ENCODE assay signal across 23 cellular contexts in the genomic region with DNA sequence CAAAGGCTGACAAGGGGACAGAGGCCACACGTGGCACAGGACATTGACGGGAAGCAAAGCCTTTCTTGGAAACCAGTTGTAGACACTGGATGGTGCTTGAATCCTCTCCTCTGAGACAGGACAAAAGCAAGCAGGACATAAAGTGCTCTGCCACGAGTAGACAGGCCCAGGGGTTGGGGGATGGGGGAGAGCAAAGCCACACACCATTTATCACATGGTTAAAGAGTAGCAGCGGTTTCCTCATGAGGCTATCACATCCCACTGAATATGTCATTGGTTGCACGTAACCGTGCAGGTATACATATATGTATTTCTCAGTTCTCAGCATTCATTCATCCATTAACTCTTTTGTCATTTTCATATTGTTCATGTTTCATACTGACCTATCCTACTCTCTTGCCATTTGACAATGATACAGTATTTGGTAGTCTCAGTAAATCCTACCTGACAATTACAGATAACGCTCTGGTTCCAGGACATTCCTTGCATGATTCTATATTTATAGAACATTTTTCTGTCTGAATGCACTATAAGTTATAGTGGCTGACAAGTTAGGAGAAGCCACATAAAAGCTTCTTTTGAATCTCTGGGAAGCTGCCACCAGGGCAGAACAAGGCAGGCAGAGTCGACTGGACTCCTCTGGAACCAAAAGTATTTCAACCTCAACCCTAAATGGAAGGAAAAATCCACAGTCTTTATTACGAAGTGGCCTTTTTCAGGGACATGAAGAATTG. TPM values are rescaled to one million over a fixed set of nuclear protein-coding genes. Genes with fewer than 3 reads are reported as not detected.
DNase-seq lines count a peak whose midpoint lies in the region; ATAC-seq and TF ChIP-seq lines count a peak whose summit lies in the region.
"Had no signal": no experiment of that assay in that cellular context is flagged by ENCODE, and none has a peak within 500 bp of the region (broad histone marks: within the 10 kb centered on the region; RNA-seq: fewer than 3 reads in every experiment).

No MANE protein-coding gene starts in this region.

- peaks cover 24% of the 10 kb centered on the region for H3K4me1 Mint-ChIP-seq in endodermal cell
- H3K4me1 Mint-ChIP-seq: activated naive CD4-positive, alpha-beta T cell treated with anti-CD3 and anti-CD28 coated beads, Interleukin-2, amount 10 ng/mL, durations not matched to agents 7 days and 5 days had no signal

- DNase-seq in DND-41, result peak; percentile 16
- peak; percentile 16 for DNase-seq in OCI-M1 (lab: John Stamatoyannopoulos, UW)
- no peak for DNase-seq in esophagus muscularis mucosa (ENCODE audit: extremely low spot score)
- DNase-seq in endodermal cell, result no peak
- no peak for DNase-seq in posterior vena cava (ENCODE audit: low spot score)
- DNase-seq: activated naive CD4-positive, alpha-beta T cell treated with anti-CD3 and anti-CD28 coated beads, Interleukin-2, amount 10 ng/mL, durations not matched to agents 7 days and 5 days; activated T-cell treated with anti-CD3 and anti-CD28 coated beads, Interleukin-2, amount 50 U/mL, for 4 hours; colonic mucosa; DMS153; head of caudate nucleus; NCI-H1105; NCI-H2081 treated with DMSO at 0.1 percent for 48 hours; NCI-H524; nucleus accumbens; retina; RPMI8226 had no signal

- ATAC-seq in DND-41 (ENCODE audit: insufficient read depth, low read depth), result peak; percentile 42; the same call in 1 of the 3 replicates
- ATAC-seq in HG02623 (IDR thresholded peaks at IDR 0.05; ENCODE audit: unreplicated experiment), result no peak
- no peak for ATAC-seq in HG02840 (IDR thresholded peaks at IDR 0.05; ENCODE audit: low FRiP score, unreplicated experiment)
- ATAC-seq: activated CD4-positive, CD25-positive, alpha-beta regulatory T cell treated with anti-CD3 and anti-CD28 coated beads, Interleukin-2, amount 50 U/mL, for 24 hours; HCT116; left lobe of liver had no signal

- TF ChIP-seq POLR2A in esophagus muscularis mucosa (IDR thresholded peaks at IDR 0.05; ENCODE audit: low read depth), result no peak

- intact Hi-C loops in esophagus muscularis mucosa (cut with DNase I) (no loop called here), posterior vena cava (cut with DNase I) (no loop called here)

- no peaks in the 10 kb centered on the region for H4K20me1 ChIP-seq in DND-41 (ENCODE audit: insufficient read depth, low read length)

- no peaks in the 10 kb centered on the region for H3K36me3 ChIP-seq in DND-41 (ENCODE audit: insufficient read depth, low read length)
- no peaks in the 10 kb centered on the region for H3K36me3 ChIP-seq in esophagus muscularis mucosa
- no peaks in the 10 kb centered on the region for H3K36me3 ChIP-seq in rectal smooth muscle tissue (ENCODE audit: control insufficient read depth, insufficient read depth, low read length)
- H3K36me3 ChIP-seq in endodermal cell (ENCODE audit: control insufficient read depth, insufficient read depth, low read length), result no peaks in the 10 kb centered on the region
- H3K36me3 ChIP-seq: colonic mucosa had no signal

- no peaks in the 10 kb centered on the region for H3K79me2 ChIP-seq in DND-41 (ENCODE audit: insufficient read depth, low read length)

- no peak overlapping the region for H3K27ac Mint-ChIP-seq in endodermal cell
- H3K27ac Mint-ChIP-seq: activated naive CD4-positive, alpha-beta T cell treated with anti-CD3 and anti-CD28 coated beads, Interleukin-2, amount 10 ng/mL, durations not matched to agents 7 days and 5 days had no signal

- no peak overlapping the region for H3K27ac ChIP-seq in DND-41 (ENCODE audit: low read length)
- peak overlapping the region; percentile 43 to 89 (median 68) for H3K27ac ChIP-seq in esophagus muscularis mucosa (replicated peaks in 1 of 4)
- H3K27ac ChIP-seq in rectal smooth muscle tissue (ENCODE audit: low read depth, low read length), result peak overlapping the region; percentile 71
- H3K27ac ChIP-seq in endodermal cell (ENCODE audit: low read depth, low read length), result no peak overlapping the region
- H3K27ac ChIP-seq: colonic mucosa had no signal

- H3K27me3 ChIP-seq in DND-41 (ENCODE audit: insufficient read depth, low read length, poor library complexity), result peaks cover 4% of the 10 kb centered on the region
- no peaks in the 10 kb centered on the region for H3K27me3 ChIP-seq in esophagus muscularis mucosa
- H3K27me3 ChIP-seq in rectal smooth muscle tissue (ENCODE audit: control insufficient read depth, insufficient read depth, low read length), result no peaks in the 10 kb centered on the region
- no peaks in the 10 kb centered on the region for H3K27me3 ChIP-seq in endodermal cell (ENCODE audit: control insufficient read depth, insufficient read depth, low read length, poor library complexity, severe bottlenecking)
- H3K27me3 ChIP-seq: colonic mucosa had no signal

- H3K4me1 ChIP-seq in DND-41 (ENCODE audit: insufficient read depth, low read length), result no peaks in the 10 kb centered on the region
- H3K4me1 ChIP-seq in esophagus muscularis mucosa, result peaks cover 6 to 78% (median 72%) of the 10 kb centered on the region in 4 donors
- peaks cover 51% of the 10 kb centered on the region for H3K4me1 ChIP-seq in rectal smooth muscle tissue (ENCODE audit: control insufficient read depth, insufficient read depth, low read length)
- H3K4me1 ChIP-seq in endodermal cell (ENCODE audit: control insufficient read depth, insufficient read depth, low read length), result peaks cover 6% of the 10 kb centered on the region
- H3K4me1 ChIP-seq: colonic mucosa had no signal

- TF ChIP-seq CTCF in DND-41 (IDR thresholded peaks at IDR 0.05; ENCODE audit: borderline replicate concordance, extremely low read depth, low read length, poor library complexity, severe bottlenecking) (no peak), esophagus muscularis mucosa (IDR thresholded peaks at IDR 0.05) (no peak), endodermal cell (conservative IDR thresholded peaks at IDR 0.05) (no peak)

- H3K4me3 Mint-ChIP-seq in endodermal cell, result no peak overlapping the region
- H3K4me3 Mint-ChIP-seq: activated naive CD4-positive, alpha-beta T cell treated with anti-CD3 and anti-CD28 coated beads, Interleukin-2, amount 10 ng/mL, durations not matched to agents 7 days and 5 days; activated T-cell treated with anti-CD3 and anti-CD28 coated beads, Interleukin-2, amount 50 U/mL, for 4 hours had no signal

- TF ChIP-seq EP300 in esophagus muscularis mucosa (IDR thresholded peaks at IDR 0.05), result no peak

- H3K9ac ChIP-seq in DND-41 (ENCODE audit: low read depth, low read length) (no peak overlapping the region), rectal smooth muscle tissue (ENCODE audit: low read length) (no peak overlapping the region), endodermal cell (ENCODE audit: extremely low read depth, low read length, poor library complexity, severe bottlenecking) (no peak overlapping the region)

- no peaks in the 10 kb centered on the region for H3K9me3 ChIP-seq in DND-41 (ENCODE audit: insufficient read depth, low read length, severe bottlenecking)
- H3K9me3 ChIP-seq in esophagus muscularis mucosa, result no peaks in the 10 kb centered on the region
- no peaks in the 10 kb centered on the region for H3K9me3 ChIP-seq in endodermal cell (ENCODE audit: control insufficient read depth, low read length)
- H3K9me3 ChIP-seq: colonic mucosa had no signal

- WGBS in esophagus muscularis mucosa, result 57% methylated on average over 9 of the region's 9 CpGs
- whole genome bisulfite sequencing in endodermal cell (ENCODE audit: insufficient coverage in 1 of 2, insufficient read length in 1 of 2), 2 experiments, result 67 to 68% methylated on average over 7 to 9 of the region's 9 CpGs

- H3K36me3 Mint-ChIP-seq in endodermal cell (ENCODE audit: low read depth), result no peaks in the 10 kb centered on the region
- H3K36me3 Mint-ChIP-seq: activated naive CD4-positive, alpha-beta T cell treated with anti-CD3 and anti-CD28 coated beads, Interleukin-2, amount 10 ng/mL, durations not matched to agents 7 days and 5 days had no signal

- H3K4me2 ChIP-seq in DND-41 (ENCODE audit: insufficient read depth, low read length), result no peak overlapping the region

- no peak overlapping the region for H2AFZ ChIP-seq in DND-41 (ENCODE audit: low read depth, low read length)

- H3K27me3 Mint-ChIP-seq in endodermal cell (ENCODE audit: insufficient read depth), result no peaks in the 10 kb centered on the region

- no peaks in the 10 kb centered on the region for H3K9me3 Mint-ChIP-seq in endodermal cell
- H3K9me3 Mint-ChIP-seq: activated naive CD4-positive, alpha-beta T cell treated with anti-CD3 and anti-CD28 coated beads, Interleukin-2, amount 10 ng/mL, durations not matched to agents 7 days and 5 days; activated T-cell treated with anti-CD3 and anti-CD28 coated beads, Interleukin-2, amount 50 U/mL, for 4 hours had no signal

- H3K4me3 ChIP-seq in DND-41 (ENCODE audit: low read depth in 1 of 2, low read length in 2 of 2), result no peak overlapping the region
- no peak overlapping the region for H3K4me3 ChIP-seq in esophagus muscularis mucosa
- H3K4me3 ChIP-seq in rectal smooth muscle tissue (ENCODE audit: low read length), result no peak overlapping the region
- H3K4me3 ChIP-seq in endodermal cell (ENCODE audit: low read length), result no peak overlapping the region
- H3K4me3 ChIP-seq: colonic mucosa had no signal

RNA-seq across cellular contexts. Expression of gene METTL24, which starts 23.6 kb away (rescaled TPM):
- total RNA-seq in esophagus muscularis mucosa (10 to 100 TPM; 16.9 to 32.8 (median 23.5) TPM), endodermal cell (1 to 10 TPM in 1 of 2 donors, under 1 TPM in 1; 0.24 to 1.3 TPM), posterior vena cava (10 to 100 TPM; 12.0 to 17.2 TPM)
- polyA plus RNA-seq in endodermal cell (2013, experiment 1 of 2), result 3.2 TPM
- 2.5 TPM for polyA plus RNA-seq in endodermal cell (2013, experiment 2 of 2)
- total RNA-seq: activated T-cell treated with anti-CD3 and anti-CD28 coated beads, Interleukin-2, amount 50 U/mL, for 4 hours had no signal
- polyA plus RNA-seq: AG04450 had no signal

Comparison
In these comparisons a context has a peak if more than half of its experiments do, and no peak if none do; other contexts are left out.
1. DNase-seq: peak in DND-41 (single experiment) and OCI-M1 (single experiment); none in esophagus muscularis mucosa (single experiment), endodermal cell (single experiment) and posterior vena cava (single experiment).
2. H3K27ac ChIP-seq: peak in esophagus muscularis mucosa (4 of 4) and rectal smooth muscle tissue (single experiment); none in DND-41 (single experiment) and endodermal cell (single experiment).
3. RNA of gene METTL24, which starts 23.6 kb away (total RNA-seq): 16.9 to 32.8 TPM in esophagus muscularis mucosa and 12.0 to 17.2 TPM in posterior vena cava; 0.24 to 1.3 TPM in endodermal cell; every median in the first group is over 4 times any median in the second.